18 cellular contexts compared by ENCODE assay signal in genomic region chr6:131877999-131878789, GRCh38.
"Had no signal": no experiment of that assay in that cellular context is flagged by ENCODE, and none has a peak within 500 bp of the region (broad histone marks: within the 10 kb centered on the region; RNA-seq: fewer than 3 reads in every experiment).

No MANE protein-coding gene starts in this region.

- H3K27me3 ChIP-seq: brain microvascular endothelial cell, neutrophil, thyroid gland, uterus had no signal

- H3K9ac ChIP-seq: parathyroid adenoma had no signal

- H3K36me3 ChIP-seq: brain microvascular endothelial cell, neutrophil, uterus had no signal

- DNase-seq: activated CD4-positive, alpha-beta memory T cell treated with anti-CD3 and anti-CD28 coated beads for 36 hours; activated effector memory CD4-positive, alpha-beta T cell treated with Interleukin-2 at 50 U/mL for 16 hours; activated T-cell treated with anti-CD3 and anti-CD28 coated beads, Interleukin-2, amount 50 U/mL, for 4 hours; amygdala; brain microvascular endothelial cell; dermis blood vessel endothelial cell; effector memory CD8-positive, alpha-beta T cell; mammary epithelial cell; naive thymus-derived CD8-positive, alpha-beta T cell; stimulated activated CD4-positive, alpha-beta T cell treated with anti-CD3 and anti-CD28 coated beads, Interleukin-2, amount 100 ng/mL, for 48 hours; thyroid gland; uterus had no signal

- FAIRE-seq: islet of Langerhans had no signal

- H3K27ac ChIP-seq: brain microvascular endothelial cell, epithelial cell of prostate, neutrophil, parathyroid adenoma, thyroid gland, uterus, VCaP had no signal

- H3K4me3 ChIP-seq: thyroid gland, uterus had no signal

- ATAC-seq: activated T-cell treated with anti-CD3 and anti-CD28 coated beads, Interleukin-2, amount 50 U/mL, for 4 hours; effector memory CD8-positive, alpha-beta T cell; naive thymus-derived CD8-positive, alpha-beta T cell; stimulated activated memory B cell treated with anti-CD40 and anti-IgM and Interleukin-4, amounts not matched to agents 10 μg/mL and 1 μg/mL and 100 μg/mL, for 72 hours had no signal

- H3K4me1 ChIP-seq: parathyroid adenoma, thyroid gland, uterus had no signal

- H3K9me3 ChIP-seq: neutrophil, thyroid gland, uterus had no signal
